Comparison of ENCODE assay signal across 16 cellular contexts in genomic region chr5:73122875-73123810, GRCh38. TPM values are rescaled to one million over a fixed set of nuclear protein-coding genes. Genes with fewer than 3 reads are reported as not detected.
DNase-seq lines count a peak whose midpoint lies in the region; ATAC-seq and TF ChIP-seq lines count a peak whose summit lies in the region.
"Had no signal": no experiment of that assay in that cellular context is flagged by ENCODE, and none has a peak within 500 bp of the region (broad histone marks: within the 10 kb centered on the region; RNA-seq: fewer than 3 reads in every experiment).

No MANE protein-coding gene starts in this region.

- H3K36me3 Mint-ChIP-seq in nephron progenitor cell (ENCODE audit: low read depth) = no peaks in the 10 kb centered on the region

- DNase-seq in EH (ENCODE audit: low read depth) (peak; percentile 65), NB4 (ENCODE audit: low read depth) (peak; percentile 42), dermis blood vessel endothelial cell (peak; percentile 59), myocyte (ENCODE audit: low read depth) (peak; percentile 53), nephron progenitor cell (no peak), NCI-H526 (lab: John Stamatoyannopoulos, UW) (no peak), LoVo (ENCODE audit: low spot score) (no peak)
- DNase-seq: esophagus squamous epithelium, GF-D8, HFFc6, NCI-H2081, retina, SHP77 treated with DMSO at 0.1 percent for 48 hours had no signal

- no peaks in the 10 kb centered on the region for H3K9me3 Mint-ChIP-seq in nephron progenitor cell
- H3K9me3 Mint-ChIP-seq: HFFc6 had no signal

- no peak overlapping the region for H3K4me3 Mint-ChIP-seq in nephron progenitor cell
- H3K4me3 Mint-ChIP-seq: HFFc6 had no signal

- H3K27ac Mint-ChIP-seq in nephron progenitor cell = no peak overlapping the region
- H3K27ac Mint-ChIP-seq: HFFc6 had no signal

- no peak for ATAC-seq in GM21737 (IDR thresholded peaks at IDR 0.05; ENCODE audit: unreplicated experiment)

- no peak overlapping the region for H3K4me3 ChIP-seq in NB4 (ENCODE audit: low read depth, low read length)
- H3K4me3 ChIP-seq: esophagus squamous epithelium had no signal

- TF ChIP-seq POLR2A in NB4 (IDR thresholded peaks at IDR 0.05; ENCODE audit: extremely low read depth, insufficient read length) = no peak

- peaks cover 69% of the 10 kb centered on the region for H3K27me3 Mint-ChIP-seq in nephron progenitor cell (ENCODE audit: low read depth, poor library complexity)

- TF ChIP-seq CTCF in NB4 (IDR thresholded peaks at IDR 0.05; ENCODE audit: low read depth, low read length) (no peak), nephron progenitor cell (IDR thresholded peaks at IDR 0.05) (no peak)

- peaks cover 40% of the 10 kb centered on the region for H3K4me1 Mint-ChIP-seq in nephron progenitor cell

RNA-seq across cellular contexts. Expression of gene TMEM171, which starts 2.8 kb away (rescaled TPM):
- 1.0 and 1.9 TPM in 2 replicates for total RNA-seq in dermis blood vessel endothelial cell
- total RNA-seq in myocyte = 10.4 and 22.6 TPM in 2 replicates
- 5.6 TPM for polyA plus RNA-seq in myocyte (2012)

RNA-seq across cellular contexts. Expression of gene TMEM174, which starts 49.9 kb away (rescaled TPM):
- not detected in 2 replicates for total RNA-seq in dermis blood vessel endothelial cell
- total RNA-seq in myocyte = not detected in 2 replicates
- not detected for polyA plus RNA-seq in myocyte (2012)
- total RNA-seq: esophagus squamous epithelium, HFFc6, lower leg skin had no signal
- polyA plus RNA-seq: adipose tissue had no signal

Comparison
In these comparisons a context has a peak if more than half of its experiments do, and no peak if none do; other contexts are left out.
1. DNase-seq: peak in EH (single experiment), NB4 (single experiment), dermis blood vessel endothelial cell (single experiment) and myocyte (single experiment); none in nephron progenitor cell (single experiment), NCI-H526 (0 of 2) and LoVo (single experiment).